ENCODE assay signal across 1 cellular context in the genomic region with DNA sequence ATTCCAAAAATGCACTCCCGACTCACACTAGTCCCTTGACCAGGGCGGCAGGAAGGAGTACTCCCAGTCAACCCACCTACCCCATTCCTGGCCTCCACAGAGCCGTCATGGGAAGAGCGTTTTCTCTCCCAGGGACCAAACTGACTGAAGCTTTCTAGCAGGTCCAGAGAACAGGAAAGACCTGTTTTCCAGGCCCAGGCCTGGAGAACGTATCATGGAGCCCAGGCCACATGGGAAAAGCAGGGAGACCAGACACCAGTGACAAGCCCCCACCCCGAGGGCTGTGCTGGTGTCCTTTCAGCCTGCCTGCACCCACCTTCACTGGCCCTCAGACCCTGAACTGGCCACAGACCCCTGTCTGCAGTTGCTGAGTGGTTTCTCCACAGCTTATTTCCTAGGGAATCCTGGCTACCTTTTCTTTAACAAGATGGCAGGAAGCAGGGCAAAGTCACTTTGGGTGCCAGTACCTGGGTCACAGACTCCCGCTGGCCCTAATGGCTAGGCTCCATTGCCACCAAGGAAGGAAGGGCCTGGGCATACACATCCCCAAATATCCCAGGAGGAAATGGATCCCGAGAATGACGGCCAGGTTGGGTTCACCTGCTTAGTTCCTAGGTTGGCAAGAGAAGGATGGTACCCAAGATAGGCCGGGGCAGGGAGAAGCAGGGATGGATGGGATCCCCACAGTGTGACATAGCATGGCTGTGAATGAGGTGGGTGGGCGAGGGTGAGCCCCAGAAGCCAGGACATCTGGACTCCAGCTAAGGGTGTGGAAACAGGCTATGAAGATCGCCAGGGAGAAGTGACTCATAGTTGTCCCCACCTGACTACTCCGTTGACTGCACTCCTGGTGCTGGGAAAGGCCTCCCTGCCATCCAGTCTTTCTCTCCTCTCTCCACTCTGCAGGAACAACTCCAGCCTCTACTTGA.
TF ChIP-seq lines count a peak whose summit lies in the region.

No MANE protein-coding gene starts in this region.

TF ChIP-seq in SK-N-SH treated with all-trans-retinoic acid at 6 μM for 48 hours, 23 proteins besides CTCF, POLR2A, EP300 and RAD21:
- TF ChIP-seq ZFP30 (CRISPR knock-in tag; IDR thresholded peaks at IDR 0.05) (no peak), ZNF8 (CRISPR knock-in tag; IDR thresholded peaks at IDR 0.05) (no peak), ZNF565 (CRISPR knock-in tag; conservative IDR thresholded peaks at IDR 0.05; ENCODE audit: low read depth) (no peak), ESRRG (CRISPR knock-in tag; IDR thresholded peaks at IDR 0.05) (no peak), ISL1 (CRISPR knock-in tag; IDR thresholded peaks at IDR 0.05) (no peak), TCF4 (CRISPR knock-in tag; IDR thresholded peaks at IDR 0.05; ENCODE audit: borderline replicate concordance) (no peak), PPARA (CRISPR knock-in tag; IDR thresholded peaks at IDR 0.05; ENCODE audit: borderline replicate concordance) (no peak), ZFP3 (CRISPR knock-in tag; IDR thresholded peaks at IDR 0.05) (no peak), ZNF70 (CRISPR knock-in tag; IDR thresholded peaks at IDR 0.05) (no peak), SNAI2 (CRISPR knock-in tag; IDR thresholded peaks at IDR 0.05) (no peak), ZC3H10 (CRISPR knock-in tag; IDR thresholded peaks at IDR 0.05) (no peak)
